19 cellular contexts compared by ENCODE assay signal in genomic region chr7:50153141-50153540, GRCh38.
DNase-seq lines count a peak whose midpoint lies in the region; ATAC-seq lines count a peak whose summit lies in the region.
"Had no signal": no experiment of that assay in that cellular context is flagged by ENCODE, and none has a peak within 500 bp of the region (broad histone marks: within the 10 kb centered on the region; RNA-seq: fewer than 3 reads in every experiment).

No MANE protein-coding gene starts in this region.

- no peak overlapping the region for H3K4me3 ChIP-seq in SJCRH30
- H3K4me3 ChIP-seq: right atrium auricular region had no signal

- H3K9me3 Mint-ChIP-seq in stimulated activated naive CD8-positive, alpha-beta T cell treated with anti-CD3 and anti-CD28 coated beads, Interleukin-15, Interleukin-2, amounts not matched to agents 100 ng/mL and 50 ng/mL, for 24 hours = peaks cover 8% of the 10 kb centered on the region
- peaks cover 0 to 8% of the 10 kb centered on the region in 2 donors for H3K9me3 Mint-ChIP-seq in stimulated activated naive CD8-positive, alpha-beta T cell treated with anti-CD3 and anti-CD28 coated beads, Interleukin-15, amount 100 ng/mL, for 72 hours
- H3K9me3 Mint-ChIP-seq in stimulated activated naive B cell treated with anti-CD40 and anti-IgM and Interleukin-4, amounts not matched to agents 10 μg/mL and 1 μg/mL and 100 μg/mL, for 72 hours = peaks cover 0 to 6% of the 10 kb centered on the region in 2 donors
- H3K9me3 Mint-ChIP-seq: CD8-positive, alpha-beta T cell had no signal

- ATAC-seq in stimulated activated naive CD8-positive, alpha-beta T cell treated with anti-CD3 and anti-CD28 coated beads, Interleukin-15, amount 100 ng/mL, for 72 hours = no peak
- peak; percentile 37 to 59 for ATAC-seq in stimulated activated naive B cell treated with anti-CD40 and anti-IgM and Interleukin-4, amounts not matched to agents 10 μg/mL and 1 μg/mL and 100 μg/mL, for 72 hours (replicated peaks)
- ATAC-seq in HG02588 (IDR thresholded peaks at IDR 0.05; ENCODE audit: unreplicated experiment) = no peak
- ATAC-seq: CD8-positive, alpha-beta T cell; foreskin keratinocyte had no signal

- no peaks in the 10 kb centered on the region for H3K9me3 ChIP-seq in SJCRH30 (replicated peaks)
- H3K9me3 ChIP-seq: right atrium auricular region had no signal

- H3K27ac ChIP-seq in SJCRH30 = no peak overlapping the region
- H3K27ac ChIP-seq: foreskin keratinocyte, right atrium auricular region had no signal

- H3K4me3 Mint-ChIP-seq in stimulated activated naive CD8-positive, alpha-beta T cell treated with anti-CD3 and anti-CD28 coated beads, Interleukin-15, Interleukin-2, amounts not matched to agents 100 ng/mL and 50 ng/mL, for 24 hours = no peak overlapping the region
- no peak overlapping the region for H3K4me3 Mint-ChIP-seq in stimulated activated naive CD8-positive, alpha-beta T cell treated with anti-CD3 and anti-CD28 coated beads, Interleukin-15, amount 100 ng/mL, for 72 hours
- peak overlapping the region in 1 of 2 donors; percentile 23 for H3K4me3 Mint-ChIP-seq in stimulated activated naive B cell treated with anti-CD40 and anti-IgM and Interleukin-4, amounts not matched to agents 10 μg/mL and 1 μg/mL and 100 μg/mL, for 72 hours
- H3K4me3 Mint-ChIP-seq: CD8-positive, alpha-beta T cell had no signal

- no peak for DNase-seq in stimulated activated naive CD8-positive, alpha-beta T cell treated with anti-CD3 and anti-CD28 coated beads, Interleukin-15, amount 100 ng/mL, for 72 hours
- DNase-seq in H4 (ENCODE audit: low spot score) (peak; percentile 30), SJCRH30 (peak; percentile 15 to 51), NCI-H146 (lab: John Stamatoyannopoulos, UW) (no peak), SHP77 treated with DMSO at 0.1 percent for 48 hours (lab: John Stamatoyannopoulos, UW) (no peak)
- peak; percentile 47 for DNase-seq in stimulated activated naive B cell treated with anti-CD40 and anti-IgM and Interleukin-4, amounts not matched to agents 10 μg/mL and 1 μg/mL and 100 μg/mL, for 72 hours
- DNase-seq: activated CD4-positive, alpha-beta T cell treated with anti-CD3 and anti-CD28 coated beads for 1 hour; activated naive CD4-positive, alpha-beta T cell treated with Interleukin-2 at 50 U/mL for 16 hours; CD8-positive, alpha-beta T cell; DMS79; foreskin keratinocyte; HCEC 1CT; hypothalamus; kidney glomerular epithelial cell; NCI-H1694 treated with DMSO at 0.1 percent for 48 hours; Right ventricle myocardium superior had no signal

- no peaks in the 10 kb centered on the region for H3K27me3 Mint-ChIP-seq in stimulated activated naive CD8-positive, alpha-beta T cell treated with anti-CD3 and anti-CD28 coated beads, Interleukin-15, Interleukin-2, amounts not matched to agents 100 ng/mL and 50 ng/mL, for 24 hours
- H3K27me3 Mint-ChIP-seq in stimulated activated naive CD8-positive, alpha-beta T cell treated with anti-CD3 and anti-CD28 coated beads, Interleukin-15, amount 100 ng/mL, for 72 hours = no peaks in the 10 kb centered on the region
- no peaks in the 10 kb centered on the region for H3K27me3 Mint-ChIP-seq in stimulated activated naive B cell treated with anti-CD40 and anti-IgM and Interleukin-4, amounts not matched to agents 10 μg/mL and 1 μg/mL and 100 μg/mL, for 72 hours

- peaks cover 4% of the 10 kb centered on the region; the same call in 1 of the 2 replicates for H3K27me3 ChIP-seq in SJCRH30
- H3K27me3 ChIP-seq: foreskin keratinocyte, right atrium auricular region had no signal

- no peaks in the 10 kb centered on the region for H3K4me1 ChIP-seq in SJCRH30
- H3K4me1 ChIP-seq: foreskin keratinocyte, right atrium auricular region had no signal

- peaks cover 91% of the 10 kb centered on the region for H3K4me1 Mint-ChIP-seq in stimulated activated naive CD8-positive, alpha-beta T cell treated with anti-CD3 and anti-CD28 coated beads, Interleukin-15, Interleukin-2, amounts not matched to agents 100 ng/mL and 50 ng/mL, for 24 hours (ENCODE audit: low read depth)
- peaks cover 87% of the 10 kb centered on the region for H3K4me1 Mint-ChIP-seq in stimulated activated naive CD8-positive, alpha-beta T cell treated with anti-CD3 and anti-CD28 coated beads, Interleukin-15, amount 100 ng/mL, for 72 hours
- peaks cover 58 to 89% of the 10 kb centered on the region in 2 donors for H3K4me1 Mint-ChIP-seq in stimulated activated naive B cell treated with anti-CD40 and anti-IgM and Interleukin-4, amounts not matched to agents 10 μg/mL and 1 μg/mL and 100 μg/mL, for 72 hours

- peak overlapping the region; percentile 64 for H3K27ac Mint-ChIP-seq in stimulated activated naive CD8-positive, alpha-beta T cell treated with anti-CD3 and anti-CD28 coated beads, Interleukin-15, Interleukin-2, amounts not matched to agents 100 ng/mL and 50 ng/mL, for 24 hours
- H3K27ac Mint-ChIP-seq in stimulated activated naive CD8-positive, alpha-beta T cell treated with anti-CD3 and anti-CD28 coated beads, Interleukin-15, amount 100 ng/mL, for 72 hours = no peak overlapping the region
- H3K27ac Mint-ChIP-seq in stimulated activated naive B cell treated with anti-CD40 and anti-IgM and Interleukin-4, amounts not matched to agents 10 μg/mL and 1 μg/mL and 100 μg/mL, for 72 hours = peak overlapping the region; percentile 85
- H3K27ac Mint-ChIP-seq: CD8-positive, alpha-beta T cell had no signal

- no peaks in the 10 kb centered on the region for H3K36me3 ChIP-seq in SJCRH30
- H3K36me3 ChIP-seq: right atrium auricular region had no signal

- peaks cover 5% of the 10 kb centered on the region for H3K36me3 Mint-ChIP-seq in stimulated activated naive CD8-positive, alpha-beta T cell treated with anti-CD3 and anti-CD28 coated beads, Interleukin-15, Interleukin-2, amounts not matched to agents 100 ng/mL and 50 ng/mL, for 24 hours (ENCODE audit: low read depth)
- H3K36me3 Mint-ChIP-seq in stimulated activated naive B cell treated with anti-CD40 and anti-IgM and Interleukin-4, amounts not matched to agents 10 μg/mL and 1 μg/mL and 100 μg/mL, for 72 hours = peaks cover 4 to 8% of the 10 kb centered on the region in 2 donors
- H3K36me3 Mint-ChIP-seq: CD8-positive, alpha-beta T cell had no signal

Comparison
In these comparisons a context has a peak if more than half of its experiments do, and no peak if none do; other contexts are left out.
1. H3K27ac Mint-ChIP-seq: peak in stimulated activated naive CD8-positive, alpha-beta T cell treated with anti-CD3 and anti-CD28 coated beads, Interleukin-15, Interleukin-2, amounts not matched to agents 100 ng/mL and 50 ng/mL, for 24 hours (single experiment) and stimulated activated naive B cell treated with anti-CD40 and anti-IgM and Interleukin-4, amounts not matched to agents 10 μg/mL and 1 μg/mL and 100 μg/mL, for 72 hours (single experiment); none in stimulated activated naive CD8-positive, alpha-beta T cell treated with anti-CD3 and anti-CD28 coated beads, Interleukin-15, amount 100 ng/mL, for 72 hours (0 of 2).
2. ATAC-seq: peak in stimulated activated naive B cell treated with anti-CD40 and anti-IgM and Interleukin-4, amounts not matched to agents 10 μg/mL and 1 μg/mL and 100 μg/mL, for 72 hours (2 of 2); none in stimulated activated naive CD8-positive, alpha-beta T cell treated with anti-CD3 and anti-CD28 coated beads, Interleukin-15, amount 100 ng/mL, for 72 hours (single experiment) and HG02588 (single experiment).
3. DNase-seq: peak in H4 (single experiment), SJCRH30 (2 of 2) and stimulated activated naive B cell treated with anti-CD40 and anti-IgM and Interleukin-4, amounts not matched to agents 10 μg/mL and 1 μg/mL and 100 μg/mL, for 72 hours (single experiment); none in stimulated activated naive CD8-positive, alpha-beta T cell treated with anti-CD3 and anti-CD28 coated beads, Interleukin-15, amount 100 ng/mL, for 72 hours (0 of 2), NCI-H146 (single experiment) and SHP77 treated with DMSO at 0.1 percent for 48 hours (single experiment).